In the genomic region with DNA sequence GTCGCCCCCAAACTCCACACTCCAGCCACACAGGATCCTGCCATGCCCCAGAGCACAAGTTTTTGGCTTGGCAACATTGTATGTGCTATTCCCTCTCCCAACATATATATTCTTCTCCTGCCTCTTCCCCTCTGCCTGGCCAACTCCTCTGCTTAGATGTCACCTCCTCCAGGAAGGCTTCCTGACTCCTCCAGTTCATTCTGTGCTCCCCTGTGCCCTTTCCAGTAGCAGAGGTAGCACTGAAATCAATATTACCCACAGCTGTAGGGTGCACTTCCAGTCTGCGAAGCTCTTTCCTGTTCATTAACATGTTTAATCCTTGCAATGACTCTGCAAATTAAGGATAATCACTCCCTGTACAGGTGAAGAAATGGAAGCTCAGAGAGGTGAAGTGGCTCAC, we compare ENCODE assay signal across 2 cellular contexts.
TF ChIP-seq lines count a peak whose summit lies in the region.

No MANE protein-coding gene starts in this region.

TF ChIP-seq in HepG2, 621 proteins besides CTCF, POLR2A, EP300 and RAD21:
- 0 out of 2 replicates have a peak, but pooled peaks have one; percentile 11 for TF ChIP-seq NFE2L2 (IDR thresholded peaks at IDR 0.05; ENCODE audit: low read length)
- TF ChIP-seq HHEX (CRISPR knock-in tag; IDR thresholded peaks at IDR 0.05), result no peak
TF ChIP-seq in HepG2: peak in this region for 1.

TF ChIP-seq in IMR-90, 13 proteins besides CTCF, POLR2A, EP300 and RAD21:
- TF ChIP-seq MXI1 (IDR thresholded peaks at IDR 0.05; ENCODE audit: borderline replicate concordance, low read depth, low read length) (no peak), MAFK (IDR thresholded peaks at IDR 0.05; ENCODE audit: low read depth, low read length) (no peak), CEBPB (IDR thresholded peaks at IDR 0.05; ENCODE audit: low read depth, low read length) (no peak), NFE2L2 (IDR thresholded peaks at IDR 0.05; ENCODE audit: low read depth, low read length) (no peak), BHLHE40 (IDR thresholded peaks at IDR 0.05; ENCODE audit: low read depth, low read length) (no peak), RCOR1 (IDR thresholded peaks at IDR 0.05; ENCODE audit: insufficient replicate concordance, low read length) (no peak)
